Comparison of ENCODE assay signal across 14 cellular contexts in the genomic region with DNA sequence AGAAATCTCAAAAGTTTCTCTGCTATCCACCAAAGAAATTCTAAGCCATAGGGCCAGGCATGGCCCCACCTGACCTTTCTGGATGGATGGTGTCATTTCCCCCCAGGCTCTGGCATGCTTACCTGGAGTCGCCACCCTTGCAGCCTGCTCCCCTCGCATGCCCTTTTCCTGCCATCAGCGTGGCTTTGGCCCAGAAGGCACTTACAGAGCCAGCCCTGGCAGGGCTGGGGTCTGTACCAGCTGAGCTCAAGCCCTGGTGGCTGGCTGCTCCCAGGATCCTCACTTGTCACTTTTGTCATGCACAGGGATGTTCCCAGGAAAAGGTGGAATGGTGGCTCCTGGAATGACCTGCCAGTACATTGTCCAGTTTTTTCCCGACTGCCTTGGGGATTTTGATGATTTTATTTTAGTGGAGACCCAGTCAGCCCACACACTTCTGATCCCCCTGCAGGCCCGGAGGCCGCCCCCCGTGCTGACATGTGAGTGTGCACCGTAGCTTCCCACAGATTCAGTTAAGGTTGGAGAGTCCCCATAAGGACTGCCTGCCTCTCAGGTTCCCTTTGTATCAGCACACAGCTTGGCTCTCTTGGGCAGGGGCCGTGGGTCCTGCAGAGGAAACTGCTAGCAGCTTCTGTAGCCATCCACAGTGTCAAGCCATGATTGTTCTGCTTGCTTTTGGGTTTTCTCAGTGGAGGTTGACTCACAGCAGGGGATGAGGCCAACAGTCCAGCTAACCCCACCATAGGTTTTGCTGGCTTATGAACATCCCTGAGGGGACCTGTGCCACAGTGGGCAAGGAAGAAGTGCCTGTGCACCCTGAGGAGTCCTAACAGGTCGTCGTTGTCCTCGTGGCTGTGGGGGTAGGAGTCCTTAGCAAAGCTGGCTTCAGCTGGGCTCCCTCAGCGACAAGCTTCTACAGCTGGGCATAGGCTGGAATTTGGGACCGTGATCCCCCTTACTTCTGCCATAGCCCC. TPM values are rescaled to one million over a fixed set of nuclear protein-coding genes. Genes with fewer than 3 reads are reported as not detected.
DNase-seq lines count a peak whose midpoint lies in the region; ATAC-seq and TF ChIP-seq lines count a peak whose summit lies in the region.
"Had no signal": no experiment of that assay in that cellular context is flagged by ENCODE, and none has a peak within 500 bp of the region (broad histone marks: within the 10 kb centered on the region; RNA-seq: fewer than 3 reads in every experiment).

No MANE protein-coding gene starts in this region.

- no peaks in the 10 kb centered on the region for H3K79me2 ChIP-seq in smooth muscle cell (ENCODE audit: low read depth)

- intact Hi-C loops in dorsolateral prefrontal cortex (cut with DNase I): no loop called here

- POLR2A ChIA-PET in HEK293 (lab: Yijun Ruan, JAX): no interaction called here
- POLR2A ChIA-PET in activated naive CD8-positive, alpha-beta T cell treated with anti-CD3 and anti-CD28 coated beads, Interleukin-2, amount 10 ng/mL, durations not matched to agents 7 days and 5 days (lab: Charles Lee): interaction anchor here (1.0 kb wide), 1 partner anchor 89 kb away, joined by 3 read pairs; no protein-coding TSS in a partner anchor

- H3K27ac Mint-ChIP-seq in CD4-positive, CD25-positive, alpha-beta regulatory T cell: peak overlapping the region; percentile 71 to 93 (median 89)
- H3K27ac Mint-ChIP-seq in activated naive CD8-positive, alpha-beta T cell treated with anti-CD3 and anti-CD28 coated beads, Interleukin-2, amount 10 ng/mL, durations not matched to agents 7 days and 5 days: peak overlapping the region; percentile 43
- peak overlapping the region in 2 of 3 experiments; percentile 7 to 47 for H3K27ac Mint-ChIP-seq in nephron

- peak; percentile 2 to 33 for ATAC-seq in CD4-positive, CD25-positive, alpha-beta regulatory T cell (ENCODE audit: low read depth in 2 of 2)
- peak; percentile 49 for ATAC-seq in activated naive CD8-positive, alpha-beta T cell treated with anti-CD3 and anti-CD28 coated beads, Interleukin-2, amount 10 ng/mL, durations not matched to agents 7 days and 5 days (ENCODE audit: low read depth)

- H3K36me3 ChIP-seq in CD4-positive, CD25-positive, alpha-beta regulatory T cell (ENCODE audit: control insufficient read depth, insufficient read depth, low read length): no peaks in the 10 kb centered on the region
- H3K36me3 ChIP-seq in HEK293 (ENCODE audit: control insufficient read depth in 2 of 2, insufficient read depth in 1 of 2, low read length in 2 of 2) (no peaks in the 10 kb centered on the region), smooth muscle cell (ENCODE audit: low read depth) (no peaks in the 10 kb centered on the region)

- no peaks in the 10 kb centered on the region for H4K20me1 ChIP-seq in smooth muscle cell (ENCODE audit: low read depth)

- CTCF ChIA-PET in HEK293 (lab: Yijun Ruan, JAX): no interaction called here

- 92% methylated on average over 14 of the region's 14 CpGs for WGBS in smooth muscle cell (ENCODE audit: low lambda C conversion rate)

- no peak overlapping the region for H3K27ac ChIP-seq in CD4-positive, CD25-positive, alpha-beta regulatory T cell (ENCODE audit: insufficient read depth, low read length, poor library complexity, severe bottlenecking)
- H3K27ac ChIP-seq in HEK293 (ENCODE audit: extremely low read depth, low read depth, low read length) (no peak overlapping the region), smooth muscle cell (ENCODE audit: low read depth) (no peak overlapping the region), dorsolateral prefrontal cortex (no peak overlapping the region)
- H3K27ac ChIP-seq: testis had no signal

- peaks cover 10% of the 10 kb centered on the region for H3K36me3 Mint-ChIP-seq in CD4-positive, CD25-positive, alpha-beta regulatory T cell
- H3K36me3 Mint-ChIP-seq in activated naive CD8-positive, alpha-beta T cell treated with anti-CD3 and anti-CD28 coated beads, Interleukin-2, amount 10 ng/mL, durations not matched to agents 7 days and 5 days: peaks cover 5% of the 10 kb centered on the region
- H3K36me3 Mint-ChIP-seq in nephron (ENCODE audit: low read depth): peaks cover 20% of the 10 kb centered on the region

- TF ChIP-seq CTCF in HEK293 (tag by site-specific recombination; IDR thresholded peaks at IDR 0.05): no peak
- no peak for TF ChIP-seq CTCF in nephron (IDR thresholded peaks at IDR 0.05; ENCODE audit: unreplicated experiment in 3 of 3)
- no peak for TF ChIP-seq CTCF in smooth muscle cell (IDR thresholded peaks at IDR 0.05; ENCODE audit: borderline replicate concordance, insufficient read depth, poor library complexity, severe bottlenecking)
- no peak for TF ChIP-seq CTCF in dorsolateral prefrontal cortex (IDR thresholded peaks at IDR 0.05 in 54 of 56, conservative IDR thresholded peaks at IDR 0.05 in 2 of 56; ENCODE audit: low read depth in 1 of 56, partially characterized antibody in 56 of 56)

- peaks cover 4 to 7% (median 5%) of the 10 kb centered on the region in 7 donors for H3K9me3 Mint-ChIP-seq in CD4-positive, CD25-positive, alpha-beta regulatory T cell
- H3K9me3 Mint-ChIP-seq in activated naive CD8-positive, alpha-beta T cell treated with anti-CD3 and anti-CD28 coated beads, Interleukin-2, amount 10 ng/mL, durations not matched to agents 7 days and 5 days: peaks cover 8% of the 10 kb centered on the region
- H3K9me3 Mint-ChIP-seq in nephron: peaks cover 23% of the 10 kb centered on the region

- H2AFZ ChIP-seq in smooth muscle cell (ENCODE audit: low read depth): no peak overlapping the region

- no peak overlapping the region for H3K4me2 ChIP-seq in smooth muscle cell

- no peaks in the 10 kb centered on the region for H3K27me3 ChIP-seq in CD4-positive, CD25-positive, alpha-beta regulatory T cell (ENCODE audit: control insufficient read depth, insufficient read depth, low read length)
- H3K27me3 ChIP-seq in smooth muscle cell (ENCODE audit: low read depth) (no peaks in the 10 kb centered on the region), dorsolateral prefrontal cortex (no peaks in the 10 kb centered on the region)
- H3K27me3 ChIP-seq: testis had no signal

- DNase-seq in CD4-positive, CD25-positive, alpha-beta regulatory T cell: no peak
- no peak for DNase-seq in activated naive CD8-positive, alpha-beta T cell treated with anti-CD3 and anti-CD28 coated beads, Interleukin-2, amount 10 ng/mL, durations not matched to agents 7 days and 5 days
- no peak for DNase-seq in smooth muscle cell (lab: John Stamatoyannopoulos, UW; ENCODE audit: unreplicated experiment)
- DNase-seq in ureter (ENCODE audit: low spot score): no peak
- no peak for DNase-seq in dorsolateral prefrontal cortex
- no peak for DNase-seq in NCI-H1105 (lab: John Stamatoyannopoulos, UW)
- DNase-seq: cerebellar nuclear complex; NCI-H1092 treated with DMSO at 0.1 percent for 48 hours; NCI-H526; stimulated activated CD4-positive, alpha-beta T cell treated with anti-CD3 and anti-CD28 coated beads, Interleukin-2, amount 100 ng/mL, for 48 hours had no signal

- no peaks in the 10 kb centered on the region for H3K27me3 Mint-ChIP-seq in CD4-positive, CD25-positive, alpha-beta regulatory T cell
- no peaks in the 10 kb centered on the region for H3K27me3 Mint-ChIP-seq in activated naive CD8-positive, alpha-beta T cell treated with anti-CD3 and anti-CD28 coated beads, Interleukin-2, amount 10 ng/mL, durations not matched to agents 7 days and 5 days
- peaks cover 11% of the 10 kb centered on the region for H3K27me3 Mint-ChIP-seq in nephron (ENCODE audit: low read depth)

- peaks cover 0 to 6% of the 10 kb centered on the region in 2 experiments for H3K9me3 ChIP-seq in CD4-positive, CD25-positive, alpha-beta regulatory T cell (ENCODE audit: control insufficient read depth in 2 of 2, low read length in 2 of 2)
- H3K9me3 ChIP-seq in HEK293 (ENCODE audit: control insufficient read depth, insufficient read depth, low read depth, low read length) (no peaks in the 10 kb centered on the region), smooth muscle cell (replicated peaks; ENCODE audit: low read depth) (no peaks in the 10 kb centered on the region)
- H3K9me3 ChIP-seq: testis had no signal

- peaks cover 0 to 7% (median 0%) of the 10 kb centered on the region in 4 donors for H3K4me1 Mint-ChIP-seq in CD4-positive, CD25-positive, alpha-beta regulatory T cell
- peaks cover 6% of the 10 kb centered on the region for H3K4me1 Mint-ChIP-seq in activated naive CD8-positive, alpha-beta T cell treated with anti-CD3 and anti-CD28 coated beads, Interleukin-2, amount 10 ng/mL, durations not matched to agents 7 days and 5 days
- no peaks in the 10 kb centered on the region for H3K4me1 Mint-ChIP-seq in nephron

- H3K4me3 ChIP-seq in CD4-positive, CD25-positive, alpha-beta regulatory T cell (ENCODE audit: low read depth, low read length): no peak overlapping the region
- no peak overlapping the region for H3K4me3 ChIP-seq in HEK293 (ENCODE audit: low read depth, low read length)
- H3K4me3 ChIP-seq in smooth muscle cell: no peak overlapping the region
- no peak overlapping the region for H3K4me3 ChIP-seq in dorsolateral prefrontal cortex
- H3K4me3 ChIP-seq: testis had no signal

- no peaks in the 10 kb centered on the region for H3F3A ChIP-seq in smooth muscle cell (ENCODE audit: low read depth)

- H3K4me1 ChIP-seq in CD4-positive, CD25-positive, alpha-beta regulatory T cell (ENCODE audit: control insufficient read depth, insufficient read depth, low read length, poor library complexity, severe bottlenecking): no peaks in the 10 kb centered on the region
- H3K4me1 ChIP-seq in HEK293 (ENCODE audit: control insufficient read depth, insufficient read depth, low read length) (no peaks in the 10 kb centered on the region), smooth muscle cell (ENCODE audit: low read depth) (no peaks in the 10 kb centered on the region)
- H3K4me1 ChIP-seq: testis had no signal

- no peak overlapping the region for H3K9ac ChIP-seq in smooth muscle cell (ENCODE audit: low read depth)

- H3K4me3 Mint-ChIP-seq in CD4-positive, CD25-positive, alpha-beta regulatory T cell: peak overlapping the region in 3 of 4 donors; percentile 14 to 24 (median 15)
- H3K4me3 Mint-ChIP-seq in activated naive CD8-positive, alpha-beta T cell treated with anti-CD3 and anti-CD28 coated beads, Interleukin-2, amount 10 ng/mL, durations not matched to agents 7 days and 5 days: no peak overlapping the region
- H3K4me3 Mint-ChIP-seq in nephron: no peak overlapping the region

RNA-seq across cellular contexts. Expression of a gene that starts 46.2 kb away (rescaled TPM):
- total RNA-seq in CD4-positive, CD25-positive, alpha-beta regulatory T cell: 4.9 TPM
- polyA plus RNA-seq in CD4-positive, CD25-positive, alpha-beta regulatory T cell: under 1 TPM; 0.09 to 0.65 (median 0.50) TPM
- total RNA-seq in activated naive CD8-positive, alpha-beta T cell treated with anti-CD3 and anti-CD28 coated beads, Interleukin-2, amount 10 ng/mL, durations not matched to agents 7 days and 5 days: 1 to 10 TPM; 3.2 to 3.7 TPM
- total RNA-seq in smooth muscle cell: 0.27 and 0.54 TPM in 2 replicates
- 0.61 TPM in 1 of 2 replicates, not detected in the other for polyA plus RNA-seq in smooth muscle cell
- total RNA-seq in ureter: 5.6 TPM
- total RNA-seq in dorsolateral prefrontal cortex: 10 to 100 TPM in 1 of 120 experiments, 1 to 10 TPM in 102, under 1 TPM in 17; 0.73 to 13.1 (median 2.2) TPM
- polyA plus RNA-seq: keratinocyte had no signal

RNA-seq across cellular contexts. Expression of a gene that starts 51.7 kb away (rescaled TPM):
- 80.7 TPM for total RNA-seq in CD4-positive, CD25-positive, alpha-beta regulatory T cell
- polyA plus RNA-seq in CD4-positive, CD25-positive, alpha-beta regulatory T cell: 10 to 100 TPM; 55.6 to 79.3 (median 67.2) TPM
- 10 to 100 TPM; 89.0 to 93.5 TPM for total RNA-seq in activated naive CD8-positive, alpha-beta T cell treated with anti-CD3 and anti-CD28 coated beads, Interleukin-2, amount 10 ng/mL, durations not matched to agents 7 days and 5 days
- total RNA-seq in smooth muscle cell (15.4 and 22.7 TPM in 2 replicates), ureter (135 TPM), dorsolateral prefrontal cortex (100 to 1,000 TPM in 2 of 120 experiments, 10 to 100 TPM in 118; 60.8 to 105 (median 80.7) TPM)
- polyA plus RNA-seq in smooth muscle cell: 41.8 and 43.8 TPM in 2 replicates

RNA-seq across cellular contexts. Expression of a gene that starts 53.2 kb away (rescaled TPM):
- 49.9 TPM for total RNA-seq in CD4-positive, CD25-positive, alpha-beta regulatory T cell
- polyA plus RNA-seq in CD4-positive, CD25-positive, alpha-beta regulatory T cell: 100 to 1,000 TPM; 114 to 184 (median 139) TPM
- 10 to 100 TPM; 68.5 to 70.6 TPM for total RNA-seq in activated naive CD8-positive, alpha-beta T cell treated with anti-CD3 and anti-CD28 coated beads, Interleukin-2, amount 10 ng/mL, durations not matched to agents 7 days and 5 days
- total RNA-seq in smooth muscle cell (8.2 and 14.1 TPM in 2 replicates), ureter (44.6 TPM), dorsolateral prefrontal cortex (10 to 100 TPM in 15 of 120 experiments, 1 to 10 TPM in 105; 2.0 to 22.0 (median 6.7) TPM)
- 37.4 and 37.5 TPM in 2 replicates for polyA plus RNA-seq in smooth muscle cell

RNA-seq across cellular contexts. Expression of a gene that starts 55.8 kb away (rescaled TPM):
- 47.5 TPM for total RNA-seq in CD4-positive, CD25-positive, alpha-beta regulatory T cell
- polyA plus RNA-seq in CD4-positive, CD25-positive, alpha-beta regulatory T cell: 10 to 100 TPM; 26.2 to 32.5 (median 28.6) TPM
- total RNA-seq in activated naive CD8-positive, alpha-beta T cell treated with anti-CD3 and anti-CD28 coated beads, Interleukin-2, amount 10 ng/mL, durations not matched to agents 7 days and 5 days: 10 to 100 TPM; 36.5 to 45.4 TPM
- total RNA-seq in smooth muscle cell: 20.5 and 21.3 TPM in 2 replicates
- polyA plus RNA-seq in smooth muscle cell: 33.3 and 34.8 TPM in 2 replicates
- 93.5 TPM for total RNA-seq in ureter
- 10 to 100 TPM; 16.3 to 64.5 (median 29.4) TPM for total RNA-seq in dorsolateral prefrontal cortex

Comparison
In these comparisons a context has a peak if more than half of its experiments do, and no peak if none do; other contexts are left out.
1. H3K27ac Mint-ChIP-seq: peak in every context shown above with its lines; median percentile 89 in CD4-positive, CD25-positive, alpha-beta regulatory T cell; 43 in activated naive CD8-positive, alpha-beta T cell treated with anti-CD3 and anti-CD28 coated beads, Interleukin-2, amount 10 ng/mL, durations not matched to agents 7 days and 5 days; 27 in nephron.
2. H3K4me3 Mint-ChIP-seq: peak in CD4-positive, CD25-positive, alpha-beta regulatory T cell (3 of 4); none in activated naive CD8-positive, alpha-beta T cell treated with anti-CD3 and anti-CD28 coated beads, Interleukin-2, amount 10 ng/mL, durations not matched to agents 7 days and 5 days (single experiment) and nephron (0 of 3).